Comparison of ENCODE assay signal across 8 cellular contexts in genomic region chr22:50245214-50246072, GRCh38. TPM values are rescaled to one million over a fixed set of nuclear protein-coding genes. Genes with fewer than 3 reads are reported as not detected.
DNase-seq lines count a peak whose midpoint lies in the region; ATAC-seq, FAIRE-seq and TF ChIP-seq lines count a peak whose summit lies in the region.

No MANE protein-coding gene starts in this region.

- no peak for DNase-seq in GM19239 (ENCODE audit: insufficient read length, low spot score)
- DNase-seq in Panc1 (ENCODE audit: low read depth, low spot score) = no peak
- no peak for DNase-seq in H1 (ENCODE audit: low read depth in 1 of 2, low spot score in 2 of 2)
- no peak for DNase-seq in natural killer cell treated with Interleukin-12 subunit alpha and Interleukin-12 subunit beta and Interleukin-15 and Interleukin-18, amount 100 ng/mL, for 72 hours (ENCODE audit: low spot score)

- no peak for TF ChIP-seq EP300 in H1 (IDR thresholded peaks at IDR 0.05; ENCODE audit: borderline replicate concordance in 1 of 2, low read depth in 2 of 2, low read length in 2 of 2)

- no peak overlapping the region for H2AFZ ChIP-seq in H1 (ENCODE audit: low read length)

- peak overlapping the region; percentile 95 for H3K18ac ChIP-seq in H1 (ENCODE audit: extremely low read depth, low read length)

- no peak overlapping the region for H3K56ac ChIP-seq in H1 (replicated peaks; ENCODE audit: insufficient read length, low read depth, low read length)

- H4K8ac ChIP-seq in H1 (ENCODE audit: extremely low read depth, insufficient read depth, low read length) = peak overlapping the region; percentile 84

- H3K4me3 ChIP-seq in Panc1 (ENCODE audit: low read depth in 2 of 2, low read length in 2 of 2) (peak overlapping the region; percentile 78 to 79), H1 (ENCODE audit: extremely low read depth in 1 of 4, insufficient read depth in 2 of 4, low read depth in 3 of 4, low read length in 4 of 4) (peak overlapping the region; percentile 87 to 96 (median 90))

- no peak; a peak in 1 of 3 replicates for TF ChIP-seq POLR2A in H1 (IDR thresholded peaks at IDR 0.05; ENCODE audit: control extremely low read depth in 1 of 2, low read depth in 2 of 2, low read length in 2 of 2)

- TF ChIP-seq CTCF in Panc1 (IDR thresholded peaks at IDR 0.05) = no peak
- no peak for TF ChIP-seq CTCF in H1 (IDR thresholded peaks at IDR 0.05; ENCODE audit: control extremely low read depth in 1 of 3, insufficient read depth in 1 of 3, low read depth in 1 of 3, low read length in 3 of 3)

- H3K79me2 ChIP-seq in H1 (ENCODE audit: control insufficient read depth in 1 of 2, insufficient read depth in 2 of 2, low read length in 2 of 2) = peaks cover 4 to 22% of the 10 kb centered on the region in 2 experiments; a peak in 3 of 4 replicates

- intact Hi-C loops in Panc1 (cut with micrococcal nuclease; ENCODE audit: unreplicated experiment) = no loop called here

- peaks cover 31 to 38% of the 10 kb centered on the region in 2 donors for H3K4me1 Mint-ChIP-seq in natural killer cell treated with Interleukin-12 subunit alpha and Interleukin-12 subunit beta and Interleukin-15 and Interleukin-18, amount 100 ng/mL, for 72 hours (ENCODE audit: low read depth in 2 of 2)

- H2BK120ac ChIP-seq in H1 (replicated peaks; ENCODE audit: low read depth, low read length) = no peak overlapping the region

- H3K27me3 Mint-ChIP-seq in natural killer cell treated with Interleukin-12 subunit alpha and Interleukin-12 subunit beta and Interleukin-15 and Interleukin-18, amount 100 ng/mL, for 72 hours = no peaks in the 10 kb centered on the region

- peak; percentile 44 for ATAC-seq in Panc1
- ATAC-seq in natural killer cell treated with Interleukin-12 subunit alpha and Interleukin-12 subunit beta and Interleukin-15 and Interleukin-18, amount 100 ng/mL, for 72 hours = no peak
- ATAC-seq in HG03460 (IDR thresholded peaks at IDR 0.05; ENCODE audit: unreplicated experiment) = no peak
- ATAC-seq in HG02642 (IDR thresholded peaks at IDR 0.05; ENCODE audit: poor library complexity, unreplicated experiment) = no peak
- ATAC-seq in HG03442 (IDR thresholded peaks at IDR 0.05; ENCODE audit: unreplicated experiment) = no peak
- ATAC-seq in GM21390 (IDR thresholded peaks at IDR 0.05; ENCODE audit: unreplicated experiment) = no peak

- H3K36me3 Mint-ChIP-seq in natural killer cell treated with Interleukin-12 subunit alpha and Interleukin-12 subunit beta and Interleukin-15 and Interleukin-18, amount 100 ng/mL, for 72 hours = peaks cover 6% of the 10 kb centered on the region

- no peak overlapping the region for H2BK15ac ChIP-seq in H1 (ENCODE audit: low read length)

- peaks cover 15% of the 10 kb centered on the region for H3K79me1 ChIP-seq in H1 (ENCODE audit: low read depth, low read length)

- peak overlapping the region; percentile 89 for H2BK5ac ChIP-seq in H1 (ENCODE audit: low read depth, low read length)

- in situ Hi-C loops in Panc1 (cut with HindIII; ENCODE audit: low pct_unique_long_range_greater_than_20kb, low sequenced_read_pairs) = no loop called here

- no peak overlapping the region for H2BK20ac ChIP-seq in H1 (ENCODE audit: low read length)

- H3K4me3 Mint-ChIP-seq in natural killer cell treated with Interleukin-12 subunit alpha and Interleukin-12 subunit beta and Interleukin-15 and Interleukin-18, amount 100 ng/mL, for 72 hours = peak overlapping the region; percentile 98

- H3K36me3 ChIP-seq in Panc1 (ENCODE audit: control insufficient read depth, insufficient read depth, low read length) (no peaks in the 10 kb centered on the region; the same call in 1 of the 2 replicates), H1 (ENCODE audit: control insufficient read depth in 2 of 4, insufficient read depth in 4 of 4, low read length in 3 of 4) (no peaks in the 10 kb centered on the region)

- TF ChIP-seq RAD21 in H1 (IDR thresholded peaks at IDR 0.05 in 1 of 2, conservative IDR thresholded peaks at IDR 0.05 in 1 of 2; ENCODE audit: low read depth in 2 of 2, low read length in 2 of 2) = no peak

- no peak overlapping the region; the same call in 1 of the 2 replicates for H2AK5ac ChIP-seq in H1 (ENCODE audit: low read depth, low read length)

- H4K5ac ChIP-seq in H1 (ENCODE audit: insufficient read length, low read depth, low read length) = peak overlapping the region; percentile 87

- H3K27me3 ChIP-seq in Panc1 (ENCODE audit: control insufficient read depth, insufficient read depth, low read length) = no peaks in the 10 kb centered on the region
- no peaks in the 10 kb centered on the region for H3K27me3 ChIP-seq in H1 (replicated peaks in 1 of 4; ENCODE audit: control insufficient read depth in 3 of 4, extremely low read depth in 1 of 4, insufficient read depth in 3 of 4, low read length in 3 of 4)

- POLR2A ChIA-PET in Panc1 (lab: Charles Lee) (no interaction called here), H1 (lab: Charles Lee; ENCODE audit: partially characterized antibody) (interaction anchor here (1.2 to 1.6 kb wide), 5 partner anchors 9 to 197 kb away, joined by 3 to 5 read pairs (median 3); partner anchors contain the start of gene SELENOO)

- peak overlapping the region; percentile 91 for H4K91ac ChIP-seq in H1 (replicated peaks; ENCODE audit: insufficient read length, low read length)

- FAIRE-seq in GM19239 (lab: Jason Lieb, UNC) (peak; percentile 11), H1 (lab: Jason Lieb, UNC) (no peak)

- no peaks in the 10 kb centered on the region for H3K9me3 Mint-ChIP-seq in natural killer cell treated with Interleukin-12 subunit alpha and Interleukin-12 subunit beta and Interleukin-15 and Interleukin-18, amount 100 ng/mL, for 72 hours

- CTCF ChIA-PET in Panc1 (lab: Charles Lee) (interaction anchor here (0.6 kb wide), 2 partner anchors 88 to 107 kb away, joined by 4 to 6 read pairs; no protein-coding TSS in a partner anchor), H1 (lab: Charles Lee; ENCODE audit: partially characterized antibody) (interaction anchor here (0.9 kb wide), 1 partner anchor 96 kb away, joined by 3 read pairs; no protein-coding TSS in a partner anchor)

- no TSS peak for BruUV-seq in Panc1 (replicated peaks; lab: Mats Ljungman, UMichigan)

- no peak overlapping the region; the same call in 1 of the 2 replicates for H2BK12ac ChIP-seq in H1 (ENCODE audit: low read depth, low read length)

- H3K23ac ChIP-seq in H1 (ENCODE audit: insufficient read length) = no peak overlapping the region

- peak overlapping the region; percentile 68 to 82 (median 78); a peak in 6 of 7 replicates for H3K9ac ChIP-seq in H1 (replicated peaks in 1 of 4; ENCODE audit: extremely low read depth in 1 of 4, low read depth in 3 of 4, low read length in 3 of 4)

- H3K9me3 ChIP-seq in Panc1 (ENCODE audit: control insufficient read depth, insufficient read depth, low read depth, low read length) (no peaks in the 10 kb centered on the region), H1 (ENCODE audit: insufficient read depth in 2 of 2, low read depth in 1 of 2, low read length in 1 of 2) (no peaks in the 10 kb centered on the region)

- peaks cover 10% of the 10 kb centered on the region; the same call in 1 of the 2 replicates for H3K4me1 ChIP-seq in Panc1 (ENCODE audit: control insufficient read depth, insufficient read depth, low read length)
- peaks cover 0 to 27% (median 20%) of the 10 kb centered on the region in 4 experiments; a peak in 6 of 7 replicates for H3K4me1 ChIP-seq in H1 (replicated peaks in 1 of 4; ENCODE audit: control insufficient read depth in 3 of 4, insufficient read depth in 4 of 4, low read length in 3 of 4)

- H3K27ac Mint-ChIP-seq in natural killer cell treated with Interleukin-12 subunit alpha and Interleukin-12 subunit beta and Interleukin-15 and Interleukin-18, amount 100 ng/mL, for 72 hours = peak overlapping the region; percentile 94

- peak overlapping the region; percentile 92 to 97 for H3K4me2 ChIP-seq in H1 (ENCODE audit: insufficient read depth in 1 of 2, low read depth in 2 of 2, low read length in 2 of 2)

- H3K14ac ChIP-seq in H1 (ENCODE audit: insufficient read length) = no peak overlapping the region

- peaks cover 14% of the 10 kb centered on the region for H3K23me2 ChIP-seq in H1 (ENCODE audit: low read depth, low read length)

- H3K27ac ChIP-seq in Panc1 (ENCODE audit: low read length) = peak overlapping the region; percentile 84
- H3K27ac ChIP-seq in H1 (ENCODE audit: low read depth, low read length) = peak overlapping the region; percentile 70

- peak overlapping the region; percentile 87 for H3K4ac ChIP-seq in H1 (replicated peaks; ENCODE audit: insufficient read length, low read depth, low read length)

- WGBS in H1 (ENCODE audit: extremely low coverage in 1 of 2, insufficient coverage in 1 of 2, insufficient read length in 1 of 2, insufficient replicate concordance in 2 of 2, low coverage in 1 of 2, low lambda C conversion rate in 2 of 2, missing lambda C conversion rate in 1 of 2), 2 experiments = 41% methylated on average over 19 of the region's 53 CpGs; no CpG with 5 or more reads in 1 of the 2 experiments

- peaks cover 2 to 23% of the 10 kb centered on the region in 2 experiments for H4K20me1 ChIP-seq in H1 (replicated peaks in 1 of 2; ENCODE audit: control insufficient read depth in 1 of 2, insufficient read depth in 2 of 2, low read length in 2 of 2)

RNA-seq across cellular contexts. Expression of gene TUBGCP6, which starts 0.6 kb away (rescaled TPM):
- 31.3 TPM for total RNA-seq in Panc1 (2021; ENCODE audit: unreplicated experiment)
- 31.3 TPM for polyA plus RNA-seq in Panc1 (2012; ENCODE audit: insufficient read length)
- 23.5 and 24.7 TPM in 2 replicates for total RNA-seq in H1 (2021; fragmentation: NEBNext Ultra II Directional; extraction: Animal tissue kit (Norgen Biotek cat#: 25700))
- 24.2 and 33.6 TPM in 2 replicates for polyA plus RNA-seq in H1 (2011; rRNA removed)
- 23.5 TPM for polyA plus RNA-seq in H1 (2011; cell fraction: cytosol; rRNA removed)
- 176 TPM for polyA plus RNA-seq in H1 (2011; cell fraction: nucleus; rRNA removed)
- 18.5 to 28.4 TPM (median 26.1 TPM) in 4 replicates for polyA plus RNA-seq in H1 (2012, experiment 1 of 2)
- 17.2 TPM for polyA plus RNA-seq in H1 (2012, experiment 2 of 2)
- polyA plus RNA-seq in H1 (2013, experiment 1 of 2) = 14.6 TPM
- polyA plus RNA-seq in H1 (2013, experiment 2 of 2) = 13.0 TPM
- polyA minus RNA-seq in H1 (2011; rRNA and poly(A)+ RNA removed) = 14.8 and 14.9 TPM in 2 replicates
- polyA minus RNA-seq in H1 (2011; cell fraction: cytosol; rRNA and poly(A)+ RNA removed) = 13.8 TPM
- 34.9 TPM for polyA minus RNA-seq in H1 (2011; cell fraction: nucleus; rRNA and poly(A)+ RNA removed)
- total RNA-seq in natural killer cell treated with Interleukin-12 subunit alpha and Interleukin-12 subunit beta and Interleukin-15 and Interleukin-18, amount 100 ng/mL, for 72 hours = 10 to 100 TPM; 47.6 to 80.1 TPM

RNA-seq across cellular contexts. Expression of gene HDAC10, which starts 5.6 kb away (rescaled TPM):
- total RNA-seq in Panc1 (2021; ENCODE audit: unreplicated experiment) = 71.3 TPM
- polyA plus RNA-seq in Panc1 (2012; ENCODE audit: insufficient read length) = 74.6 TPM
- 21.2 and 26.4 TPM in 2 replicates for total RNA-seq in H1 (2021; fragmentation: NEBNext Ultra II Directional; extraction: Animal tissue kit (Norgen Biotek cat#: 25700))
- 11.2 and 18.8 TPM in 2 replicates for polyA plus RNA-seq in H1 (2011; rRNA removed)
- 11.2 TPM for polyA plus RNA-seq in H1 (2011; cell fraction: cytosol; rRNA removed)
- 131 TPM for polyA plus RNA-seq in H1 (2011; cell fraction: nucleus; rRNA removed)
- 13.3 to 28.3 TPM (median 25.5 TPM) in 4 replicates for polyA plus RNA-seq in H1 (2012, experiment 1 of 2)
- polyA plus RNA-seq in H1 (2012, experiment 2 of 2) = 14.3 TPM
- 11.9 TPM for polyA plus RNA-seq in H1 (2013, experiment 1 of 2)
- 11.8 TPM for polyA plus RNA-seq in H1 (2013, experiment 2 of 2)
- 6.1 and 7.2 TPM in 2 replicates for polyA minus RNA-seq in H1 (2011; rRNA and poly(A)+ RNA removed)
- polyA minus RNA-seq in H1 (2011; cell fraction: cytosol; rRNA and poly(A)+ RNA removed) = 11.4 TPM
- polyA minus RNA-seq in H1 (2011; cell fraction: nucleus; rRNA and poly(A)+ RNA removed) = 34.8 TPM
- total RNA-seq in natural killer cell treated with Interleukin-12 subunit alpha and Interleukin-12 subunit beta and Interleukin-15 and Interleukin-18, amount 100 ng/mL, for 72 hours = 100 to 1,000 TPM in 1 of 2 donors, 10 to 100 TPM in 1; 54.5 to 113 TPM

RNA-seq across cellular contexts. Expression of gene MAPK12, which starts 16.0 kb away (rescaled TPM):
- total RNA-seq in Panc1 (2021; ENCODE audit: unreplicated experiment) = 74.6 TPM
- polyA plus RNA-seq in Panc1 (2012; ENCODE audit: insufficient read length) = 81.1 TPM
- 15.6 and 20.3 TPM in 2 replicates for total RNA-seq in H1 (2021; fragmentation: NEBNext Ultra II Directional; extraction: Animal tissue kit (Norgen Biotek cat#: 25700))
- polyA plus RNA-seq in H1 (2011; rRNA removed) = 17.3 and 25.9 TPM in 2 replicates
- 24.5 TPM for polyA plus RNA-seq in H1 (2011; cell fraction: cytosol; rRNA removed)
- polyA plus RNA-seq in H1 (2011; cell fraction: nucleus; rRNA removed) = 83.3 TPM
- polyA plus RNA-seq in H1 (2012, experiment 1 of 2) = 13.2 to 20.0 TPM (median 18.2 TPM) in 4 replicates
- 15.2 TPM for polyA plus RNA-seq in H1 (2012, experiment 2 of 2)
- 14.5 TPM for polyA plus RNA-seq in H1 (2013, experiment 1 of 2)
- 11.9 TPM for polyA plus RNA-seq in H1 (2013, experiment 2 of 2)
- polyA minus RNA-seq in H1 (2011; rRNA and poly(A)+ RNA removed) = 8.8 and 9.6 TPM in 2 replicates
- 11.2 TPM for polyA minus RNA-seq in H1 (2011; cell fraction: cytosol; rRNA and poly(A)+ RNA removed)
- polyA minus RNA-seq in H1 (2011; cell fraction: nucleus; rRNA and poly(A)+ RNA removed) = 19.5 TPM
- 1 to 10 TPM; 1.6 to 9.0 TPM for total RNA-seq in natural killer cell treated with Interleukin-12 subunit alpha and Interleukin-12 subunit beta and Interleukin-15 and Interleukin-18, amount 100 ng/mL, for 72 hours

RNA-seq across cellular contexts. Expression of gene MAPK11, which starts 24.7 kb away (rescaled TPM):
- total RNA-seq in Panc1 (2021; ENCODE audit: unreplicated experiment) = 77.7 TPM
- 105 TPM for polyA plus RNA-seq in Panc1 (2012; ENCODE audit: insufficient read length)
- 1.5 TPM in 2 replicates for total RNA-seq in H1 (2021; fragmentation: NEBNext Ultra II Directional; extraction: Animal tissue kit (Norgen Biotek cat#: 25700))
- polyA plus RNA-seq in H1 (2011; rRNA removed) = 0.70 and 1.5 TPM in 2 replicates
- 1.1 TPM for polyA plus RNA-seq in H1 (2011; cell fraction: cytosol; rRNA removed)
- polyA plus RNA-seq in H1 (2011; cell fraction: nucleus; rRNA removed) = 4.6 TPM
- 0.36 to 1.7 TPM (median 1.1 TPM) in 4 replicates for polyA plus RNA-seq in H1 (2012, experiment 1 of 2)
- polyA plus RNA-seq in H1 (2012, experiment 2 of 2) = 0.45 TPM
- polyA plus RNA-seq in H1 (2013, experiment 1 of 2) = 0.87 TPM
- 0.96 TPM for polyA plus RNA-seq in H1 (2013, experiment 2 of 2)
- polyA minus RNA-seq in H1 (2011; rRNA and poly(A)+ RNA removed) = 0.57 and 0.68 TPM in 2 replicates
- not detected for polyA minus RNA-seq in H1 (2011; cell fraction: cytosol; rRNA and poly(A)+ RNA removed)
- polyA minus RNA-seq in H1 (2011; cell fraction: nucleus; rRNA and poly(A)+ RNA removed) = 1.00 TPM
- 10 to 100 TPM; 10.2 to 15.1 TPM for total RNA-seq in natural killer cell treated with Interleukin-12 subunit alpha and Interleukin-12 subunit beta and Interleukin-15 and Interleukin-18, amount 100 ng/mL, for 72 hours

RNA-seq across cellular contexts. Expression of gene SELENOO, which starts 44.6 kb away (rescaled TPM):
- total RNA-seq in Panc1 (2021; ENCODE audit: unreplicated experiment) = 34.3 TPM
- polyA plus RNA-seq in Panc1 (2012; ENCODE audit: insufficient read length) = 60.2 TPM
- total RNA-seq in H1 (2021; fragmentation: NEBNext Ultra II Directional; extraction: Animal tissue kit (Norgen Biotek cat#: 25700)) = 16.8 and 18.6 TPM in 2 replicates
- 25.1 and 34.1 TPM in 2 replicates for polyA plus RNA-seq in H1 (2011; rRNA removed)
- 30.9 TPM for polyA plus RNA-seq in H1 (2011; cell fraction: cytosol; rRNA removed)
- 69.8 TPM for polyA plus RNA-seq in H1 (2011; cell fraction: nucleus; rRNA removed)
- polyA plus RNA-seq in H1 (2012, experiment 1 of 2) = 12.9 to 24.6 TPM (median 20.6 TPM) in 4 replicates
- polyA plus RNA-seq in H1 (2012, experiment 2 of 2) = 13.2 TPM
- polyA plus RNA-seq in H1 (2013, experiment 1 of 2) = 16.6 TPM
- polyA plus RNA-seq in H1 (2013, experiment 2 of 2) = 14.1 TPM
- 6.4 and 7.1 TPM in 2 replicates for polyA minus RNA-seq in H1 (2011; rRNA and poly(A)+ RNA removed)
- polyA minus RNA-seq in H1 (2011; cell fraction: cytosol; rRNA and poly(A)+ RNA removed) = 6.4 TPM
- polyA minus RNA-seq in H1 (2011; cell fraction: nucleus; rRNA and poly(A)+ RNA removed) = 9.8 TPM
- 10 to 100 TPM; 23.4 to 43.3 TPM for total RNA-seq in natural killer cell treated with Interleukin-12 subunit alpha and Interleukin-12 subunit beta and Interleukin-15 and Interleukin-18, amount 100 ng/mL, for 72 hours
